Comparison of ENCODE assay signal across 18 cellular contexts in the genomic region with DNA sequence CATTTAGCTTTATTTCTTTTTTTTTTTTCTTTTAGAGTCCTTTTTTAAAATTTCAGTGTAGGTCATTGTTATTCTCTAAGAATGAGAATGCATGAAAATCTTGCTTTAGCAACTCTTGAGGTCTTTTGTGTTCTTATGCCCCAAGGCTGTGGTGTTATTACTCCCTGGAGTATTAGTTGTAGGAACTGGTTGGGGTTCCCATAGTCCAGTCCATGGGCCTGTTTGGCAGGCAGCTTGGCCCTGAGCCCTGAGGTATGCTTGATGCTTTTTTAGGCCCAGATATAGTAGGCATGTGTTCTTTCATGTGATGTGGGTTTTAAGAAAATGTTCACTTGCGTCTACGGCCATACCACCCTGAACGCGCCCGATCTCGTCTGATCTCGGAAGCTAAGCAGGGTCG. TPM values are rescaled to one million over a fixed set of nuclear protein-coding genes. Genes with fewer than 3 reads are reported as not detected.
DNase-seq lines count a peak whose midpoint lies in the region; ATAC-seq lines count a peak whose summit lies in the region.
"Had no signal": no experiment of that assay in that cellular context is flagged by ENCODE, and none has a peak within 500 bp of the region (broad histone marks: within the 10 kb centered on the region; RNA-seq: fewer than 3 reads in every experiment).

No MANE protein-coding gene starts in this region.

- H3K4me3 Mint-ChIP-seq in T-helper 1 cell treated with Interleukin-12 subunit alpha and Interleukin-12 subunit beta and Interleukin-4 antibody, amounts not matched to agents 30 μg/mL and 1 μg/mL, for 36 hours = peak overlapping the region; percentile 38
- peak overlapping the region; percentile 78 for H3K4me3 Mint-ChIP-seq in activated CD8-positive, alpha-beta T cell treated with anti-CD3 and anti-CD28 coated beads, Interleukin-2, amount 10 ng/mL, durations not matched to agents 7 days and 5 days
- peak overlapping the region in 7 of 10 donors; percentile 36 to 93 (median 82) for H3K4me3 Mint-ChIP-seq in naive thymus-derived CD8-positive, alpha-beta T cell
- H3K4me3 Mint-ChIP-seq: activated CD4-positive, alpha-beta memory T cell treated with anti-CD3 and anti-CD28 coated beads for 36 hours had no signal

- peaks cover 18% of the 10 kb centered on the region for H3K27me3 Mint-ChIP-seq in T-helper 1 cell treated with Interleukin-12 subunit alpha and Interleukin-12 subunit beta and Interleukin-4 antibody, amounts not matched to agents 30 μg/mL and 1 μg/mL, for 36 hours (ENCODE audit: low read depth)
- H3K27me3 Mint-ChIP-seq in activated CD8-positive, alpha-beta T cell treated with anti-CD3 and anti-CD28 coated beads, Interleukin-2, amount 10 ng/mL, durations not matched to agents 7 days and 5 days (ENCODE audit: low read depth) = peaks cover 18% of the 10 kb centered on the region
- H3K27me3 Mint-ChIP-seq in naive thymus-derived CD8-positive, alpha-beta T cell = peaks cover 0 to 7% (median 0%) of the 10 kb centered on the region in 5 donors

- H3K36me3 Mint-ChIP-seq in T-helper 1 cell treated with Interleukin-12 subunit alpha and Interleukin-12 subunit beta and Interleukin-4 antibody, amounts not matched to agents 30 μg/mL and 1 μg/mL, for 36 hours (ENCODE audit: low read depth) = no peaks in the 10 kb centered on the region
- no peaks in the 10 kb centered on the region for H3K36me3 Mint-ChIP-seq in activated CD8-positive, alpha-beta T cell treated with anti-CD3 and anti-CD28 coated beads, Interleukin-2, amount 10 ng/mL, durations not matched to agents 7 days and 5 days (ENCODE audit: low read depth)
- no peaks in the 10 kb centered on the region for H3K36me3 Mint-ChIP-seq in naive thymus-derived CD8-positive, alpha-beta T cell

- DNase-seq in T-helper 1 cell = no peak
- DNase-seq in ELF-1 (ENCODE audit: low read depth, low spot score) = peak; percentile 31
- no peak for DNase-seq in activated CD8-positive, alpha-beta T cell treated with anti-CD3 and anti-CD28 coated beads, Interleukin-2, amount 10 ng/mL, durations not matched to agents 7 days and 5 days
- DNase-seq in naive thymus-derived CD8-positive, alpha-beta T cell = no peak
- DNase-seq in Kasumi-1 (lab: John Stamatoyannopoulos, UW) = no peak
- DNase-seq in DMS153 treated with DMSO at 0.1 percent for 48 hours (lab: John Stamatoyannopoulos, UW; ENCODE audit: unreplicated experiment) = no peak
- DNase-seq in KG1 (lab: John Stamatoyannopoulos, UW) = no peak
- DNase-seq: activated CD4-positive, alpha-beta memory T cell treated with anti-CD3 and anti-CD28 coated beads for 36 hours; kidney; mesenchymal stem cell; MV-4-11; NCI-H2081 treated with DMSO at 0.1 percent for 48 hours; NCI-H69; nucleus accumbens; stimulated activated CD4-positive, alpha-beta T cell treated with anti-CD3 and anti-CD28 coated beads, Interleukin-15, amount 100 ng/mL, for 24 hours; stimulated activated naive CD4-positive, alpha-beta T cell; transverse colon had no signal

- POLR2A ChIA-PET in activated CD8-positive, alpha-beta T cell treated with anti-CD3 and anti-CD28 coated beads, Interleukin-2, amount 10 ng/mL, durations not matched to agents 7 days and 5 days (lab: Charles Lee) = interaction anchor here (1.7 kb wide), 1 partner anchor 57 kb away, joined by 6 read pairs; no protein-coding TSS in a partner anchor
- POLR2A ChIA-PET in naive thymus-derived CD8-positive, alpha-beta T cell (lab: Charles Lee) = interaction anchor here (0.7 kb wide), 1 partner anchor 560 kb away, joined by 3 read pairs; no protein-coding TSS in a partner anchor

- ATAC-seq in activated CD8-positive, alpha-beta T cell treated with anti-CD3 and anti-CD28 coated beads, Interleukin-2, amount 10 ng/mL, durations not matched to agents 7 days and 5 days = no peak
- no peak for ATAC-seq in naive thymus-derived CD8-positive, alpha-beta T cell

- CTCF ChIA-PET in activated CD8-positive, alpha-beta T cell treated with anti-CD3 and anti-CD28 coated beads, Interleukin-2, amount 10 ng/mL, durations not matched to agents 7 days and 5 days (lab: Charles Lee) = interaction anchor here (0.8 to 3.8 kb wide), 3 partner anchors 150 to 210 kb away, joined by 3 to 36 read pairs (median 5); a partner anchor contains a TSS

- H3K9me3 Mint-ChIP-seq in T-helper 1 cell treated with Interleukin-12 subunit alpha and Interleukin-12 subunit beta and Interleukin-4 antibody, amounts not matched to agents 30 μg/mL and 1 μg/mL, for 36 hours = no peaks in the 10 kb centered on the region
- H3K9me3 Mint-ChIP-seq in activated CD8-positive, alpha-beta T cell treated with anti-CD3 and anti-CD28 coated beads, Interleukin-2, amount 10 ng/mL, durations not matched to agents 7 days and 5 days (ENCODE audit: insufficient read depth) = no peaks in the 10 kb centered on the region
- H3K9me3 Mint-ChIP-seq in naive thymus-derived CD8-positive, alpha-beta T cell = no peaks in the 10 kb centered on the region

- peaks cover 8% of the 10 kb centered on the region for H3K4me1 Mint-ChIP-seq in T-helper 1 cell treated with Interleukin-12 subunit alpha and Interleukin-12 subunit beta and Interleukin-4 antibody, amounts not matched to agents 30 μg/mL and 1 μg/mL, for 36 hours (ENCODE audit: low read depth)
- peaks cover 13% of the 10 kb centered on the region for H3K4me1 Mint-ChIP-seq in activated CD8-positive, alpha-beta T cell treated with anti-CD3 and anti-CD28 coated beads, Interleukin-2, amount 10 ng/mL, durations not matched to agents 7 days and 5 days (ENCODE audit: low read depth)
- peaks cover 4 to 18% (median 18%) of the 10 kb centered on the region in 4 donors for H3K4me1 Mint-ChIP-seq in naive thymus-derived CD8-positive, alpha-beta T cell

- H3K27ac Mint-ChIP-seq in T-helper 1 cell treated with Interleukin-12 subunit alpha and Interleukin-12 subunit beta and Interleukin-4 antibody, amounts not matched to agents 30 μg/mL and 1 μg/mL, for 36 hours = no peak overlapping the region
- no peak overlapping the region for H3K27ac Mint-ChIP-seq in activated CD8-positive, alpha-beta T cell treated with anti-CD3 and anti-CD28 coated beads, Interleukin-2, amount 10 ng/mL, durations not matched to agents 7 days and 5 days
- H3K27ac Mint-ChIP-seq in naive thymus-derived CD8-positive, alpha-beta T cell = no peak overlapping the region
- H3K27ac Mint-ChIP-seq: activated CD4-positive, alpha-beta memory T cell treated with anti-CD3 and anti-CD28 coated beads for 36 hours had no signal

RNA-seq across cellular contexts. Expression of a gene that starts 1.6 kb away (rescaled TPM):
- total RNA-seq in activated CD8-positive, alpha-beta T cell treated with anti-CD3 and anti-CD28 coated beads, Interleukin-2, amount 10 ng/mL, durations not matched to agents 7 days and 5 days = 1 to 10 TPM; 4.2 to 4.3 TPM
- 1 to 10 TPM; 4.8 to 5.0 TPM for total RNA-seq in naive thymus-derived CD8-positive, alpha-beta T cell
- polyA plus RNA-seq in naive thymus-derived CD8-positive, alpha-beta T cell = 1 to 10 TPM; 2.5 to 4.3 (median 2.7) TPM

RNA-seq across cellular contexts. Expression of a gene that starts 45.8 kb away (rescaled TPM):
- 10 to 100 TPM; 13.2 to 14.6 TPM for total RNA-seq in activated CD8-positive, alpha-beta T cell treated with anti-CD3 and anti-CD28 coated beads, Interleukin-2, amount 10 ng/mL, durations not matched to agents 7 days and 5 days
- 10 to 100 TPM in 1 of 2 experiments, 1 to 10 TPM in 1; 9.8 to 13.1 TPM for total RNA-seq in naive thymus-derived CD8-positive, alpha-beta T cell
- 10 to 100 TPM; 23.3 to 40.2 (median 25.8) TPM for polyA plus RNA-seq in naive thymus-derived CD8-positive, alpha-beta T cell

RNA-seq across cellular contexts. Expression of a gene that starts 57.7 kb away (rescaled TPM):
- total RNA-seq in activated CD8-positive, alpha-beta T cell treated with anti-CD3 and anti-CD28 coated beads, Interleukin-2, amount 10 ng/mL, durations not matched to agents 7 days and 5 days = not detected
- not detected for total RNA-seq in naive thymus-derived CD8-positive, alpha-beta T cell
- polyA plus RNA-seq in naive thymus-derived CD8-positive, alpha-beta T cell = under 1 TPM in 1 of 3 donors, not detected in 2; 0.21 TPM
- total RNA-seq: activated CD4-positive, alpha-beta memory T cell treated with anti-CD3 and anti-CD28 coated beads for 36 hours; transverse colon had no signal
